17 cellular contexts compared by ENCODE assay signal in the genomic region with DNA sequence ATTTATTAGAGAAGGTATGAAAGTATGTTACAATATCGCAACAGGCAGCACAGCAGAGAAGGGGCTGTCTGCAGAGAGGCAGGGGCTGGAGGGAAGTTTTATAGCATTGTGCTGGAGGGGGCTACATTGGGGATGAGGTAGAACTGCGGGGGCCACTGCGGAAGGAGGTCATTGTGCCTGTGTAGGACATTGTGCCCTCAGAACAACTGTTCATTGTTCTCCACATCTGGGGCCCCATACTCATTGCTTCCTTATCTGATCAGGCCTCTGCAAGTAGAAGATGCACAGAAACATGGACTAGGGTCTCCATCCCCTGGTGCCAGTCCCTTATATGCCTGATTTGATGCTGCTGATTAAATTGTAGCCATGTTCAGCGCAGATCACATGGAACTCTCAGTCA.
"Had no signal": no experiment of that assay in that cellular context is flagged by ENCODE, and none has a peak within 500 bp of the region (broad histone marks: within the 10 kb centered on the region; RNA-seq: fewer than 3 reads in every experiment).

No MANE protein-coding gene starts in this region.

- ATAC-seq: foreskin keratinocyte, lower lobe of right lung, pancreas, upper lobe of right lung had no signal

- H3K27ac Mint-ChIP-seq: activated naive CD4-positive, alpha-beta T cell treated with anti-CD3 and anti-CD28 coated beads, Interleukin-2, amount 10 ng/mL, durations not matched to agents 7 days and 5 days; activated T-helper 2 cell treated with anti-CD3 and anti-CD28 coated beads, Interferon-gamma antibody, Interleukin-2, Interleukin-4, amounts not matched to agents 10 μg/mL and 5 μg/mL and 100 μg/mL, durations not matched to agents 14 hours and 24 hours and 36 hours had no signal

- H3K4me3 Mint-ChIP-seq: activated naive CD4-positive, alpha-beta T cell treated with anti-CD3 and anti-CD28 coated beads, Interleukin-2, amount 10 ng/mL, durations not matched to agents 7 days and 5 days had no signal

- H3K9me3 Mint-ChIP-seq: activated naive CD4-positive, alpha-beta T cell treated with anti-CD3 and anti-CD28 coated beads, Interleukin-2, amount 10 ng/mL, durations not matched to agents 7 days and 5 days; activated T-helper 2 cell treated with anti-CD3 and anti-CD28 coated beads, Interferon-gamma antibody, Interleukin-2, Interleukin-4, amounts not matched to agents 10 μg/mL and 5 μg/mL and 100 μg/mL, durations not matched to agents 14 hours and 24 hours and 36 hours had no signal

- H3K27me3 Mint-ChIP-seq: activated naive CD4-positive, alpha-beta T cell treated with anti-CD3 and anti-CD28 coated beads, Interleukin-2, amount 10 ng/mL, durations not matched to agents 7 days and 5 days had no signal

- DNase-seq: activated CD4-positive, CD25-positive, alpha-beta regulatory T cell treated with anti-CD3 and anti-CD28 coated beads, Interleukin-2, amount 50 U/mL, for 72 hours; activated naive CD4-positive, alpha-beta T cell treated with anti-CD3 and anti-CD28 coated beads, Interleukin-2, amount 10 ng/mL, durations not matched to agents 7 days and 5 days; activated T-cell treated with anti-CD3 and anti-CD28 coated beads for 4 hours; colonic mucosa; effector CD4-positive, alpha-beta T cell; foreskin keratinocyte; lower lobe of right lung; retina; SJCRH30; stimulated activated CD4-positive, alpha-beta T cell treated with anti-CD3 and anti-CD28 coated beads, Interleukin-4, amount 100 ng/mL, for 24 hours; stimulated activated naive CD4-positive, alpha-beta T cell treated with Interleukin-2 at 50 U/mL for 16 hours; T1000; upper lobe of right lung had no signal

- H3K36me3 ChIP-seq: colonic mucosa, SJCRH30 had no signal

- H3K4me1 ChIP-seq: foreskin keratinocyte, lower lobe of right lung, pancreas, SJCRH30, suprapubic skin, upper lobe of right lung had no signal

- H3K9me3 ChIP-seq: colonic mucosa, lower lobe of right lung, pancreas, SJCRH30, suprapubic skin, upper lobe of right lung had no signal

- H3K4me3 ChIP-seq: colonic mucosa, lower lobe of right lung, pancreas, SJCRH30, skin epidermis, suprapubic skin, upper lobe of right lung had no signal

- H3K27me3 ChIP-seq: colonic mucosa, foreskin keratinocyte, pancreas, SJCRH30, suprapubic skin, upper lobe of right lung had no signal

- H3K27ac ChIP-seq: colonic mucosa, foreskin keratinocyte, lower lobe of right lung, pancreas, SJCRH30, skin epidermis, suprapubic skin, upper lobe of right lung had no signal
